11 cellular contexts compared by ENCODE assay signal in the genomic region with DNA sequence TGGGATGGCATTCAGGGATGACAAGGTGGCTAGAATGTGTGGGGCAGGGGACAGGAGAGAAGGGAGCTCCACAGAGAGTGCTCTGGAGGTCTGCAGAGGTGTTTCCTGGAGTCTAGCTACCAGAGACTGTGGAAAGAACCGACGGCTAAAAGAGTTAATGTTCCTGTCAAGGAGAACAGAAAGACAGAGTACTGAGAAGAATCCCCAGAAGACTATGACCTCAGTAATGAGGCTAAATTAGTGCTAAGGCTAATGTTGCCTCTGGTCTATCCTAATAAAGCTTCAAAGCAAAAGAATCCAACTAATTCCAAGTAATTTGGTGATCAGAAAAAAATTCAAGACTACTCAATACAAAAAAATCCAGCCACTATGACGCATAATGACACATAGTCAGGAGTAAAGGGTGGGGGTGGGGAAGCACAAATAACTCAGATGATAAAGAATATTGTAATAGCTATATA. TPM values are rescaled to one million over a fixed set of nuclear protein-coding genes. Genes with fewer than 3 reads are reported as not detected.
DNase-seq lines count a peak whose midpoint lies in the region; ATAC-seq, FAIRE-seq and TF ChIP-seq lines count a peak whose summit lies in the region.
"Had no signal": no experiment of that assay in that cellular context is flagged by ENCODE, and none has a peak within 500 bp of the region (broad histone marks: within the 10 kb centered on the region; RNA-seq: fewer than 3 reads in every experiment).

No MANE protein-coding gene starts in this region.

- ATAC-seq in GM19351 (IDR thresholded peaks at IDR 0.05; ENCODE audit: unreplicated experiment) (no peak), GM18511 (IDR thresholded peaks at IDR 0.05; ENCODE audit: unreplicated experiment) (no peak)

- no peak overlapping the region for H4K91ac ChIP-seq in H1 (replicated peaks; ENCODE audit: insufficient read length, low read length)

- POLR2A ChIA-PET in H1 (lab: Charles Lee; ENCODE audit: partially characterized antibody) = interaction anchor here (0.6 to 1.2 kb wide), 4 partner anchors 30 to 55 kb away, joined by 3 to 4 read pairs (median 3); no protein-coding TSS in a partner anchor

- no peak overlapping the region for H2BK12ac ChIP-seq in H1 (ENCODE audit: low read depth, low read length)

- TF ChIP-seq CTCF in H1 (IDR thresholded peaks at IDR 0.05; ENCODE audit: control extremely low read depth in 1 of 3, insufficient read depth in 1 of 3, low read depth in 1 of 3, low read length in 3 of 3) (no peak), mesothelial cell of epicardium (IDR thresholded peaks at IDR 0.05; ENCODE audit: unreplicated experiment) (no peak), prostate gland (IDR thresholded peaks at IDR 0.05) (no peak)

- peaks cover 0 to 2% of the 10 kb centered on the region in 2 experiments for H4K20me1 ChIP-seq in H1 (replicated peaks in 1 of 2; ENCODE audit: control insufficient read depth in 1 of 2, insufficient read depth in 2 of 2, low read length in 2 of 2)

- H3K9ac ChIP-seq in H1 (replicated peaks in 1 of 4; ENCODE audit: extremely low read depth in 1 of 4, low read depth in 3 of 4, low read length in 3 of 4) = no peak overlapping the region

- H2AK5ac ChIP-seq in H1 (ENCODE audit: low read depth, low read length) = no peak overlapping the region

- H3K4me1 Mint-ChIP-seq in mesothelial cell of epicardium = peaks cover 11% of the 10 kb centered on the region

- H3K4me3 ChIP-seq in ACC112 (ENCODE audit: low read depth, low read length) (peak overlapping the region; percentile 62), H1 (ENCODE audit: extremely low read depth in 1 of 4, insufficient read depth in 2 of 4, low read depth in 3 of 4, low read length in 4 of 4) (no peak overlapping the region), prostate gland (no peak overlapping the region)

- CTCF ChIA-PET in H1 (lab: Charles Lee; ENCODE audit: partially characterized antibody) = interaction anchor here (1.1 to 1.2 kb wide), 2 partner anchors 84 to 92 kb away, joined by 3 read pairs; no protein-coding TSS in a partner anchor

- H3K27ac Mint-ChIP-seq in mesothelial cell of epicardium = peak overlapping the region; percentile 11

- no peak overlapping the region for H2BK20ac ChIP-seq in H1 (ENCODE audit: low read length)

- H3K4me2 ChIP-seq in H1 (ENCODE audit: insufficient read depth in 1 of 2, low read depth in 2 of 2, low read length in 2 of 2) = no peak overlapping the region

- no peak overlapping the region for H3K4me3 Mint-ChIP-seq in mesothelial cell of epicardium

- FAIRE-seq in H1 (lab: Jason Lieb, UNC) = no peak

- H3K9me3 ChIP-seq in H1 (ENCODE audit: insufficient read depth in 2 of 2, low read depth in 1 of 2, low read length in 1 of 2) (no peaks in the 10 kb centered on the region), prostate gland (no peaks in the 10 kb centered on the region)

- peak overlapping the region; percentile 71; the same call in 1 of the 2 replicates for H4K8ac ChIP-seq in H1 (ENCODE audit: extremely low read depth, insufficient read depth, low read length)

- H2BK5ac ChIP-seq in H1 (ENCODE audit: low read depth, low read length) = no peak overlapping the region

- H3K27me3 ChIP-seq in ACC112 (ENCODE audit: insufficient read depth, low read length) (no peaks in the 10 kb centered on the region), H1 (replicated peaks in 1 of 4; ENCODE audit: control insufficient read depth in 3 of 4, extremely low read depth in 1 of 4, insufficient read depth in 3 of 4, low read length in 3 of 4) (no peaks in the 10 kb centered on the region), prostate gland (replicated peaks; ENCODE audit: insufficient read depth) (no peaks in the 10 kb centered on the region)

- no peak overlapping the region for H3K14ac ChIP-seq in H1 (ENCODE audit: insufficient read length)

- H3K23me2 ChIP-seq in H1 (ENCODE audit: low read depth, low read length) = no peaks in the 10 kb centered on the region; the same call in 1 of the 2 replicates

- H3K18ac ChIP-seq in H1 (ENCODE audit: extremely low read depth, low read length) = no peak overlapping the region

- peaks cover 4% of the 10 kb centered on the region for H3K9me3 Mint-ChIP-seq in mesothelial cell of epicardium

- H2BK120ac ChIP-seq in H1 (replicated peaks; ENCODE audit: low read depth, low read length) = no peak overlapping the region

- no peak overlapping the region for H4K5ac ChIP-seq in H1 (ENCODE audit: insufficient read length, low read depth, low read length)

- no peak for TF ChIP-seq EP300 in H1 (IDR thresholded peaks at IDR 0.05; ENCODE audit: borderline replicate concordance in 1 of 2, low read depth in 2 of 2, low read length in 2 of 2)

- H3K79me2 ChIP-seq in ACC112 (ENCODE audit: control insufficient read depth, insufficient read depth, low read length, unreplicated experiment) = peaks cover 91% of the 10 kb centered on the region
- H3K79me2 ChIP-seq in H1 (ENCODE audit: control insufficient read depth in 1 of 2, insufficient read depth in 2 of 2, low read length in 2 of 2) = peaks cover 0 to 62% of the 10 kb centered on the region in 2 experiments; a peak in 2 of 4 replicates

- H3K27ac ChIP-seq in ACC112 (ENCODE audit: low read depth, low read length) (peak overlapping the region; percentile 90), H1 (ENCODE audit: low read depth, low read length) (no peak overlapping the region), prostate gland (no peak overlapping the region)

- TF ChIP-seq POLR2A in H1 (IDR thresholded peaks at IDR 0.05; ENCODE audit: control extremely low read depth in 1 of 2, low read depth in 2 of 2, low read length in 2 of 2) = no peak
- no peak for TF ChIP-seq POLR2A in prostate gland (IDR thresholded peaks at IDR 0.05)

- H3K27me3 Mint-ChIP-seq in mesothelial cell of epicardium (ENCODE audit: low read depth) = no peaks in the 10 kb centered on the region

- H3K79me1 ChIP-seq in H1 (ENCODE audit: low read depth, low read length) = peaks cover 5% of the 10 kb centered on the region

- H3K4me1 ChIP-seq in ACC112 (ENCODE audit: control insufficient read depth, insufficient read depth, low read length, unreplicated experiment) (peaks cover 70% of the 10 kb centered on the region), H1 (replicated peaks in 1 of 4; ENCODE audit: control insufficient read depth in 3 of 4, insufficient read depth in 4 of 4, low read length in 3 of 4) (peaks cover 0 to 4% (median 2%) of the 10 kb centered on the region in 4 experiments; a peak in 3 of 7 replicates), prostate gland (replicated peaks) (peaks cover 4% of the 10 kb centered on the region)

- 88% methylated on average over 3 of the region's 3 CpGs; no CpG with 5 or more reads in 1 of the 2 experiments for WGBS in H1 (ENCODE audit: extremely low coverage in 1 of 2, insufficient coverage in 1 of 2, insufficient read length in 1 of 2, insufficient replicate concordance in 2 of 2, low coverage in 1 of 2, low lambda C conversion rate in 2 of 2, missing lambda C conversion rate in 1 of 2), 2 experiments
- 71% methylated on average over 3 of the region's 3 CpGs for WGBS in prostate gland

- DNase-seq in M059J (ENCODE audit: low read depth) = peak; percentile 87
- no peak for DNase-seq in H1 (ENCODE audit: low read depth in 1 of 2, low spot score in 2 of 2)
- DNase-seq in mesothelial cell of epicardium (ENCODE audit: low spot score in 2 of 2, unreplicated experiment in 2 of 2) = no peak
- DNase-seq in prostate gland (ENCODE audit: low spot score) = no peak
- DNase-seq in NCI-H446 (lab: John Stamatoyannopoulos, UW) = no peak
- DNase-seq: activated naive CD4-positive, alpha-beta T cell; NCI-H345; nucleus accumbens had no signal

- H2AFZ ChIP-seq in ACC112 (ENCODE audit: low read length, unreplicated experiment) (no peak overlapping the region), H1 (ENCODE audit: low read length) (no peak overlapping the region)

- no peak overlapping the region for H3K23ac ChIP-seq in H1 (ENCODE audit: insufficient read length)

- peaks cover 26% of the 10 kb centered on the region for H3K36me3 Mint-ChIP-seq in mesothelial cell of epicardium

- intact Hi-C loops in prostate gland (cut with DNase I) = no loop called here

- no peak for TF ChIP-seq RAD21 in H1 (IDR thresholded peaks at IDR 0.05 in 1 of 2, conservative IDR thresholded peaks at IDR 0.05 in 1 of 2; ENCODE audit: low read depth in 2 of 2, low read length in 2 of 2)

- no peak overlapping the region for H3K56ac ChIP-seq in H1 (replicated peaks; ENCODE audit: insufficient read length, low read depth, low read length)

- H2BK15ac ChIP-seq in H1 (ENCODE audit: low read length) = no peak overlapping the region

- no peak overlapping the region for H3K4ac ChIP-seq in H1 (replicated peaks; ENCODE audit: insufficient read length, low read depth, low read length)

- H3K36me3 ChIP-seq in ACC112 (ENCODE audit: insufficient read depth, low read length) = peaks cover 20% of the 10 kb centered on the region
- peaks cover 0 to 12% (median 0%) of the 10 kb centered on the region in 4 experiments; a peak in 2 of 8 replicates for H3K36me3 ChIP-seq in H1 (ENCODE audit: control insufficient read depth in 2 of 4, insufficient read depth in 4 of 4, low read length in 3 of 4)
- H3K36me3 ChIP-seq in prostate gland = no peaks in the 10 kb centered on the region

TF ChIP-seq in H1, 55 proteins besides CTCF, POLR2A, EP300 and RAD21 (continues in another document):
- TF ChIP-seq, protein P1, sequence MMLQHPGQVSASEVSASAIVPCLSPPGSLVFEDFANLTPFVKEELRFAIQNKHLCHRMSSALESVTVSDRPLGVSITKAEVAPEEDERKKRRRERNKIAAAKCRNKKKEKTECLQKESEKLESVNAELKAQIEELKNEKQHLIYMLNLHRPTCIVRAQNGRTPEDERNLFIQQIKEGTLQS (IDR thresholded peaks at IDR 0.05; ENCODE audit: insufficient read depth, low read depth, low read length) = no peak
- TF ChIP-seq TAF1 (IDR thresholded peaks at IDR 0.05; ENCODE audit: low read depth, low read length) (no peak), HDAC2 (IDR thresholded peaks at IDR 0.05; ENCODE audit: borderline replicate concordance in 1 of 2, low read depth in 2 of 2, low read length in 2 of 2) (no peak), RBBP5 (IDR thresholded peaks at IDR 0.05; ENCODE audit: borderline replicate concordance, low read depth, low read length) (no peak), POLR2AphosphoS5 (IDR thresholded peaks at IDR 0.05; ENCODE audit: low read depth, low read length) (no peak)

RNA-seq across cellular contexts. Expression of a gene that starts 44.7 kb away (rescaled TPM):
- total RNA-seq in M059J (2014; rRNA removed; shearing (Covaris generic)) = 64.2 and 80.1 TPM in 2 replicates
- total RNA-seq in H1 (2021; fragmentation: NEBNext Ultra II Directional; extraction: Animal tissue kit (Norgen Biotek cat#: 25700)) = 120 and 142 TPM in 2 replicates
- 51.4 and 53.3 TPM in 2 replicates for polyA plus RNA-seq in H1 (2011; rRNA removed)
- polyA plus RNA-seq in H1 (2011; cell fraction: cytosol; rRNA removed) = 75.3 TPM
- polyA plus RNA-seq in H1 (2011; cell fraction: nucleus; rRNA removed) = 41.7 TPM
- 47.9 to 84.9 TPM (median 59.8 TPM) in 4 replicates for polyA plus RNA-seq in H1 (2012, experiment 1 of 2)
- 4.3 TPM for polyA plus RNA-seq in H1 (2012, experiment 2 of 2)
- polyA plus RNA-seq in H1 (2013, experiment 1 of 2) = 139 TPM
- 149 TPM for polyA plus RNA-seq in H1 (2013, experiment 2 of 2)
- polyA minus RNA-seq in H1 (2011; rRNA and poly(A)+ RNA removed) = 56.7 and 112 TPM in 2 replicates
- polyA minus RNA-seq in H1 (2011; cell fraction: cytosol; rRNA and poly(A)+ RNA removed) = 53.7 TPM
- 58.4 TPM for polyA minus RNA-seq in H1 (2011; cell fraction: nucleus; rRNA and poly(A)+ RNA removed)
- total RNA-seq in mesothelial cell of epicardium = 75.8 to 85.3 TPM (median 78.4 TPM) in 3 replicates
- total RNA-seq in prostate gland = 10 to 100 TPM; 38.8 to 62.9 TPM
